In the genomic region with DNA sequence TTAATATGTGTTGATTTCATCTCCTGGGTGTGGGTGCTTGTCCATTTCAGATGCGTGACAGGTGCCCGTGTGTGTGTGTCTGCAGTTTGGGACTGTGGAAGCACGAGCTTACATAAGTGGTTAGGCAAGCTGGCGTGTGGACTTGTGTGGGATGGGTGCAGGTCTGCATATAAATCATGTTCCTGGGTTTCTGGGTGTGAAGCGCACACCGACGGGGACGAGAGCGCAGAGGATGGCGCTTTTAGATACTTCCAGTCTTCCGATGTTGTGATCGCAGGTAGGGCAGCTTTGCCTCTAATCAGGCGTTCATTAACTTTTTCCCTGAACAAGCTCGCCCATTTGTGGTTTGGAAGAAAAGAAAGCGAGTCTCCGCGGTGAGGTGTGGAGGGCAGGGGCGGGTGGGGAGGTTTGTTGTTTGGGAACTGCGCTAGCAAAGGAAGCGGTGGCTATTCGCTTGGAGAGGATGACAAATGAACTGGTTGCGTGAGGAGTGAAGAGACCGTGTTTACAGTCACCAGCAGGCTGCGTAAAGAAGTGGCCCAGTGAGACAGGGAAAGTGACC, we compare ENCODE assay signal across 8 cellular contexts. TPM values are rescaled to one million over a fixed set of nuclear protein-coding genes. Genes with fewer than 3 reads are reported as not detected.
DNase-seq lines count a peak whose midpoint lies in the region; ATAC-seq and TF ChIP-seq lines count a peak whose summit lies in the region.
"Had no signal": no experiment of that assay in that cellular context is flagged by ENCODE, and none has a peak within 500 bp of the region (broad histone marks: within the 10 kb centered on the region; RNA-seq: fewer than 3 reads in every experiment).

No MANE protein-coding gene starts in this region.

- no peaks in the 10 kb centered on the region for H3K4me1 ChIP-seq in gastrocnemius medialis

- DNase-seq in GM20000 (ENCODE audit: low spot score) (peak; percentile 33), T-helper 17 cell (no peak), left cardiac atrium (no peak), gastrocnemius medialis (no peak)
- DNase-seq: SHP77 had no signal

- in situ Hi-C loops in gastrocnemius medialis (cut with MboI; ENCODE audit: low sequenced_read_pairs in 4 of 4), result no loop called here

- TF ChIP-seq POLR2A in gastrocnemius medialis (IDR thresholded peaks at IDR 0.05), result no peak

- intact Hi-C loops in left cardiac atrium (cut with DNase I), result loop anchor here (1.0 to 10.0 kb wide), 3 partner anchors 359 to 492 kb away; no protein-coding TSS in a partner anchor
- intact Hi-C loops in gastrocnemius medialis (cut with DNase I; ENCODE audit: low total_unique reads), result no loop called here

- no peak overlapping the region for H3K27ac Mint-ChIP-seq in T-helper 17 cell

- H3K4me3 ChIP-seq in gastrocnemius medialis, result peak overlapping the region; percentile 26 to 46 (median 37)

- peak overlapping the region in 1 of 4 donors; percentile 34 for H3K27ac ChIP-seq in gastrocnemius medialis

- H3K36me3 ChIP-seq in gastrocnemius medialis, result no peaks in the 10 kb centered on the region

- H3K36me3 Mint-ChIP-seq in T-helper 17 cell (ENCODE audit: low read depth), result no peaks in the 10 kb centered on the region

- H3K9me3 ChIP-seq in T-helper 17 cell (ENCODE audit: control insufficient read depth, low read length, poor library complexity, severe bottlenecking), result no peaks in the 10 kb centered on the region
- no peaks in the 10 kb centered on the region for H3K9me3 ChIP-seq in gastrocnemius medialis

- H3K4me1 Mint-ChIP-seq in T-helper 17 cell, result peaks cover 12% of the 10 kb centered on the region

- TF ChIP-seq CTCF in GM20000 (IDR thresholded peaks at IDR 0.05; ENCODE audit: extremely low read depth, missing control alignments) (no peak), gastrocnemius medialis (IDR thresholded peaks at IDR 0.05 in 4 of 5, conservative IDR thresholded peaks at IDR 0.05 in 1 of 5) (no peak)

- peak overlapping the region; percentile 71 for H3K4me3 Mint-ChIP-seq in T-helper 17 cell

- peaks cover 82% of the 10 kb centered on the region for H3K27me3 Mint-ChIP-seq in T-helper 17 cell

- H3K27me3 ChIP-seq in gastrocnemius medialis, result peaks cover 18 to 23% (median 20%) of the 10 kb centered on the region in 3 donors

- ATAC-seq in T-helper 17 cell (no peak), left cardiac atrium (peak; percentile 61 to 63), gastrocnemius medialis (no peak), GM19035 (IDR thresholded peaks at IDR 0.05; ENCODE audit: unreplicated experiment) (no peak), HG02852 (IDR thresholded peaks at IDR 0.05; ENCODE audit: unreplicated experiment) (no peak), GM19324 (IDR thresholded peaks at IDR 0.05; ENCODE audit: low FRiP score, unreplicated experiment) (no peak)

RNA-seq across cellular contexts. Expression of a gene that starts 0.9 kb away (rescaled TPM):
- total RNA-seq in T-helper 17 cell, result 10 to 100 TPM in 1 of 2 donors, under 1 TPM in 1; 0.90 to 11.1 TPM
- 10 to 100 TPM; 12.4 to 18.5 TPM for total RNA-seq in left cardiac atrium
- 1 to 10 TPM in 2 of 4 donors, under 1 TPM in 2; 0.46 to 3.7 (median 1.6) TPM for total RNA-seq in gastrocnemius medialis

Comparison
In these comparisons a context has a peak if more than half of its experiments do, and no peak if none do; other contexts are left out.
1. ATAC-seq: peak in left cardiac atrium (2 of 2); none in T-helper 17 cell (single experiment), gastrocnemius medialis (0 of 2), GM19035 (single experiment), HG02852 (single experiment) and GM19324 (single experiment).